16 cellular contexts compared by ENCODE assay signal in the genomic region with DNA sequence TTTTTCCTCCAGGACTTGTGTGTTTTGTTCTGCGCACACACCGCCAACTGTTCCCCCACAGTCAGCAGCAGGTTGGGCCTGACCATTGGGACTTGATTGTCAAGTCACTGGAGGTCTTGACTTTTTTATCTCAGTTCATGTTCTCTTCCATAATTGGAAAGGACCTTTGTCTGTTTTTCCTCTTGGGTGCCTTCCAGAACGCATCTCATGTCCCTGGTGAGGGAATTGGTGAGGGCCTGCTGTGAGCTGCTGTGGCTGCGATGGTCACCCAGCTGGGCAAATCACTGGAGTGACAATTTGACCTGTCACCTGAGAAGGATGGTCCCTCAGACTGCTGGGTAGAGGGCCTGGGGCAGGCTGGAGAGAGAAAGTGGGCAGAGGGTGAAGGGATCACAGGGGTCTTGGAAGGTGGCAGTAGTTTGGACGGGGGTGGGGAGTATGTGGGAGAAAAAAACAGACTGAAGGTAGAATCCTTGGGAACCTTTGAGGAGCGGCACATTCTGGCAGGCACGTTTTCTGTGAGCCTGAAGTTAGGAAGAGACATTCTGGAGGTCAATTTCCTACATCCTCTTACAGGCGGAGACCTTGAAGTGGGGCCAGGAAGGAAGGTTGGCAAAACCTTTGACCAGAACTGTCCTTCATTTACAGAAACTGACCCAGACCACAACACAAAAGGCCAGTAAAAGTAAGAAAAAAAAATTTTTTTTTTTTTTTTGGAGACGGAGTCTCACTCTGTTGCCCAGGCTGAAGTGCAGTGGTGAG. TPM values are rescaled to one million over a fixed set of nuclear protein-coding genes. Genes with fewer than 3 reads are reported as not detected.
DNase-seq lines count a peak whose midpoint lies in the region; ATAC-seq and TF ChIP-seq lines count a peak whose summit lies in the region.
"Had no signal": no experiment of that assay in that cellular context is flagged by ENCODE, and none has a peak within 500 bp of the region (broad histone marks: within the 10 kb centered on the region; RNA-seq: fewer than 3 reads in every experiment).

No MANE protein-coding gene starts in this region.

- no peak overlapping the region for H3K4me3 ChIP-seq in left ventricle myocardium inferior
- no peak overlapping the region for H3K4me3 ChIP-seq in liver (ENCODE audit: low read depth in 1 of 3, low read length in 3 of 3)
- H3K4me3 ChIP-seq in subcutaneous abdominal adipose tissue (ENCODE audit: low read depth in 1 of 5, low read length in 5 of 5), result no peak overlapping the region
- H3K4me3 ChIP-seq: psoas muscle had no signal

- H3K36me3 Mint-ChIP-seq in activated T-helper 2 cell treated with anti-CD3 and anti-CD28 coated beads, Interferon-gamma antibody, Interleukin-2, Interleukin-4, amounts not matched to agents 10 μg/mL and 5 μg/mL and 100 μg/mL, durations not matched to agents 14 hours and 24 hours and 36 hours (ENCODE audit: low read depth), result peaks cover 75% of the 10 kb centered on the region

- intact Hi-C loops in left ventricle myocardium inferior (cut with micrococcal nuclease), result loop anchor here (5.0 kb wide), 1 partner anchor 82 kb away; no protein-coding TSS in a partner anchor
- intact Hi-C loops in left cardiac atrium (cut with DNase I), result no loop called here
- intact Hi-C loops in activated T-helper 2 cell treated with anti-CD3 and anti-CD28 coated beads, Interferon-gamma antibody, Interleukin-2, Interleukin-4, amounts not matched to agents 10 μg/mL and 5 μg/mL and 100 μg/mL, durations not matched to agents 14 hours and 24 hours and 36 hours (cut with micrococcal nuclease), result no loop called here

- peak overlapping the region; percentile 77 for H3K27ac ChIP-seq in left ventricle myocardium inferior (replicated peaks)
- peak overlapping the region; percentile 68 to 82 for H3K27ac ChIP-seq in liver (ENCODE audit: low read depth in 1 of 2, low read length in 2 of 2)
- H3K27ac ChIP-seq in subcutaneous abdominal adipose tissue (ENCODE audit: low read depth, low read length), result peak overlapping the region; percentile 64
- H3K27ac ChIP-seq: psoas muscle had no signal

- no peaks in the 10 kb centered on the region for H3K9me3 Mint-ChIP-seq in activated T-helper 2 cell treated with anti-CD3 and anti-CD28 coated beads, Interferon-gamma antibody, Interleukin-2, Interleukin-4, amounts not matched to agents 10 μg/mL and 5 μg/mL and 100 μg/mL, durations not matched to agents 14 hours and 24 hours and 36 hours

- no peak for TF ChIP-seq CTCF in left ventricle myocardium inferior (IDR thresholded peaks at IDR 0.05; ENCODE audit: borderline replicate concordance)
- no peak for TF ChIP-seq CTCF in liver (IDR thresholded peaks at IDR 0.05; ENCODE audit: low read depth, low read length, missing input control)

- no peaks in the 10 kb centered on the region for H3K9me3 ChIP-seq in left ventricle myocardium inferior (replicated peaks)
- H3K9me3 ChIP-seq in liver (ENCODE audit: control insufficient read depth in 4 of 4, low read length in 3 of 4), result no peaks in the 10 kb centered on the region
- no peaks in the 10 kb centered on the region for H3K9me3 ChIP-seq in subcutaneous abdominal adipose tissue (ENCODE audit: control insufficient read depth in 5 of 5, low read length in 5 of 5)
- H3K9me3 ChIP-seq: BE2C, psoas muscle had no signal

- H3K27me3 Mint-ChIP-seq in activated T-helper 2 cell treated with anti-CD3 and anti-CD28 coated beads, Interferon-gamma antibody, Interleukin-2, Interleukin-4, amounts not matched to agents 10 μg/mL and 5 μg/mL and 100 μg/mL, durations not matched to agents 14 hours and 24 hours and 36 hours (ENCODE audit: low read depth), result no peaks in the 10 kb centered on the region

- no peak overlapping the region for H3K4me3 Mint-ChIP-seq in activated T-helper 2 cell treated with anti-CD3 and anti-CD28 coated beads, Interferon-gamma antibody, Interleukin-2, Interleukin-4, amounts not matched to agents 10 μg/mL and 5 μg/mL and 100 μg/mL, durations not matched to agents 14 hours and 24 hours and 36 hours (ENCODE audit: low read depth)

- peaks cover 59% of the 10 kb centered on the region for H3K36me3 ChIP-seq in left ventricle myocardium inferior
- H3K36me3 ChIP-seq in liver (ENCODE audit: control insufficient read depth in 4 of 4, insufficient read depth in 3 of 4, low read depth in 1 of 4, low read length in 3 of 4), result peaks cover 10 to 29% (median 25%) of the 10 kb centered on the region in 4 donors
- peaks cover 0 to 61% (median 52%) of the 10 kb centered on the region in 5 donors for H3K36me3 ChIP-seq in subcutaneous abdominal adipose tissue (ENCODE audit: control insufficient read depth in 5 of 5, insufficient read depth in 5 of 5, low read length in 5 of 5)

- peak overlapping the region; percentile 30 for H3K27ac Mint-ChIP-seq in activated T-helper 2 cell treated with anti-CD3 and anti-CD28 coated beads, Interferon-gamma antibody, Interleukin-2, Interleukin-4, amounts not matched to agents 10 μg/mL and 5 μg/mL and 100 μg/mL, durations not matched to agents 14 hours and 24 hours and 36 hours

- H3K27me3 ChIP-seq in left ventricle myocardium inferior (ENCODE audit: low read depth), result no peaks in the 10 kb centered on the region
- H3K27me3 ChIP-seq in liver (ENCODE audit: control insufficient read depth in 4 of 4, insufficient read depth in 4 of 4, low read length in 3 of 4), result no peaks in the 10 kb centered on the region
- H3K27me3 ChIP-seq in subcutaneous abdominal adipose tissue (ENCODE audit: control insufficient read depth in 5 of 5, insufficient read depth in 4 of 5, low read length in 5 of 5), result no peaks in the 10 kb centered on the region
- H3K27me3 ChIP-seq: BE2C had no signal

- DNase-seq in left ventricle myocardium inferior (no peak), left cardiac atrium (no peak), ecto neural progenitor cell (ENCODE audit: low spot score) (no peak)
- no peak for DNase-seq in activated T-helper 2 cell treated with anti-CD3 and anti-CD28 coated beads, Interferon-gamma antibody, Interleukin-2, Interleukin-4, amounts not matched to agents 10 μg/mL and 5 μg/mL and 100 μg/mL, durations not matched to agents 14 hours and 24 hours and 36 hours (ENCODE audit: low spot score)
- DNase-seq: activated CD4-positive, alpha-beta T cell treated with anti-CD3 and anti-CD28 coated beads for 4 hours; BE2C; effector CD4-positive, alpha-beta T cell; NCI-H1436 treated with DMSO at 0.1 percent for 48 hours; NCI-H226; psoas muscle; SHP77; stimulated activated CD4-positive, alpha-beta T cell treated with anti-CD3 and anti-CD28 coated beads, Interleukin-15, amount 100 ng/mL, for 24 hours had no signal

- ATAC-seq in left cardiac atrium (no peak), HG03135 (IDR thresholded peaks at IDR 0.05; ENCODE audit: unreplicated experiment) (no peak), GM18519 (IDR thresholded peaks at IDR 0.05; ENCODE audit: low FRiP score, unreplicated experiment) (no peak)
- ATAC-seq: psoas muscle had no signal

- H3K9ac ChIP-seq in liver (ENCODE audit: low read depth in 1 of 2, low read length in 2 of 2) (peak overlapping the region in 1 of 2 donors; percentile 70), subcutaneous abdominal adipose tissue (ENCODE audit: low read length in 5 of 5) (peak overlapping the region in 1 of 5 donors; percentile 43)

- WGBS in liver, result 58% methylated on average over 9 of the region's 9 CpGs

- peak in 1 of 2 donors; percentile 23 for TF ChIP-seq RAD21 in liver (IDR thresholded peaks at IDR 0.05)

- H3K4me1 ChIP-seq in left ventricle myocardium inferior, result peaks cover 69% of the 10 kb centered on the region
- peaks cover 25 to 78% (median 63%) of the 10 kb centered on the region in 4 donors for H3K4me1 ChIP-seq in liver (ENCODE audit: control insufficient read depth in 4 of 4, insufficient read depth in 4 of 4, low read length in 3 of 4)
- H3K4me1 ChIP-seq in subcutaneous abdominal adipose tissue (ENCODE audit: control insufficient read depth in 5 of 5, insufficient read depth in 5 of 5, low read length in 5 of 5), result peaks cover 7 to 57% (median 38%) of the 10 kb centered on the region in 5 donors

- peaks cover 26% of the 10 kb centered on the region for H3K4me1 Mint-ChIP-seq in activated T-helper 2 cell treated with anti-CD3 and anti-CD28 coated beads, Interferon-gamma antibody, Interleukin-2, Interleukin-4, amounts not matched to agents 10 μg/mL and 5 μg/mL and 100 μg/mL, durations not matched to agents 14 hours and 24 hours and 36 hours (ENCODE audit: low read depth)

TF ChIP-seq in liver, 16 proteins besides CTCF, POLR2A, EP300 and RAD21 (continues in another document):
- peak; percentile 62 to 77 for TF ChIP-seq RXRA (IDR thresholded peaks at IDR 0.05)
- TF ChIP-seq, protein P1, sequence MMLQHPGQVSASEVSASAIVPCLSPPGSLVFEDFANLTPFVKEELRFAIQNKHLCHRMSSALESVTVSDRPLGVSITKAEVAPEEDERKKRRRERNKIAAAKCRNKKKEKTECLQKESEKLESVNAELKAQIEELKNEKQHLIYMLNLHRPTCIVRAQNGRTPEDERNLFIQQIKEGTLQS (IDR thresholded peaks at IDR 0.05), result no peak
- no peak for TF ChIP-seq EGR1 (IDR thresholded peaks at IDR 0.05; ENCODE audit: low read depth in 2 of 2)

RNA-seq across cellular contexts. Expression of a gene that starts 4.4 kb away (rescaled TPM):
- total RNA-seq in left ventricle myocardium inferior (46.4 TPM), left cardiac atrium (10 to 100 TPM; 58.3 to 64.2 TPM), liver (10 to 100 TPM; 31.8 to 41.2 TPM)
- 98.1 and 99.8 TPM in 2 replicates for total RNA-seq in activated T-helper 2 cell treated with anti-CD3 and anti-CD28 coated beads, Interferon-gamma antibody, Interleukin-2, Interleukin-4, amounts not matched to agents 10 μg/mL and 5 μg/mL and 100 μg/mL, durations not matched to agents 14 hours and 24 hours and 36 hours
- polyA plus RNA-seq in liver, result 10 to 100 TPM; 32.4 to 41.4 TPM

RNA-seq across cellular contexts. Expression of a gene that starts 11.8 kb away (rescaled TPM):
- 18.2 TPM for total RNA-seq in left ventricle myocardium inferior
- total RNA-seq in left cardiac atrium, result 10 to 100 TPM; 18.4 to 21.5 TPM
- total RNA-seq in activated T-helper 2 cell treated with anti-CD3 and anti-CD28 coated beads, Interferon-gamma antibody, Interleukin-2, Interleukin-4, amounts not matched to agents 10 μg/mL and 5 μg/mL and 100 μg/mL, durations not matched to agents 14 hours and 24 hours and 36 hours, result 23.6 and 25.1 TPM in 2 replicates
- 1 to 10 TPM; 4.8 to 5.1 TPM for total RNA-seq in liver
- 1 to 10 TPM; 2.2 to 3.1 TPM for polyA plus RNA-seq in liver

RNA-seq across cellular contexts. Expression of a gene that starts 12.4 kb away (rescaled TPM):
- 38.0 TPM for total RNA-seq in left ventricle myocardium inferior
- 10 to 100 TPM; 40.4 to 59.5 TPM for total RNA-seq in left cardiac atrium
- 116 and 137 TPM in 2 replicates for total RNA-seq in activated T-helper 2 cell treated with anti-CD3 and anti-CD28 coated beads, Interferon-gamma antibody, Interleukin-2, Interleukin-4, amounts not matched to agents 10 μg/mL and 5 μg/mL and 100 μg/mL, durations not matched to agents 14 hours and 24 hours and 36 hours
- total RNA-seq in liver, result 10 to 100 TPM; 20.4 to 48.1 TPM
- 10 to 100 TPM; 37.3 to 61.1 TPM for polyA plus RNA-seq in liver

RNA-seq across cellular contexts. Expression of a gene that starts 55.2 kb away (rescaled TPM):
- total RNA-seq in left ventricle myocardium inferior (2.3 TPM), left cardiac atrium (1 to 10 TPM; 5.1 TPM), liver (10 to 100 TPM in 1 of 2 donors, 1 to 10 TPM in 1; 5.1 to 10.8 TPM)
- total RNA-seq in activated T-helper 2 cell treated with anti-CD3 and anti-CD28 coated beads, Interferon-gamma antibody, Interleukin-2, Interleukin-4, amounts not matched to agents 10 μg/mL and 5 μg/mL and 100 μg/mL, durations not matched to agents 14 hours and 24 hours and 36 hours, result 20.2 and 20.6 TPM in 2 replicates
- 10 to 100 TPM; 12.9 to 14.6 TPM for polyA plus RNA-seq in liver
